In the genomic region with DNA sequence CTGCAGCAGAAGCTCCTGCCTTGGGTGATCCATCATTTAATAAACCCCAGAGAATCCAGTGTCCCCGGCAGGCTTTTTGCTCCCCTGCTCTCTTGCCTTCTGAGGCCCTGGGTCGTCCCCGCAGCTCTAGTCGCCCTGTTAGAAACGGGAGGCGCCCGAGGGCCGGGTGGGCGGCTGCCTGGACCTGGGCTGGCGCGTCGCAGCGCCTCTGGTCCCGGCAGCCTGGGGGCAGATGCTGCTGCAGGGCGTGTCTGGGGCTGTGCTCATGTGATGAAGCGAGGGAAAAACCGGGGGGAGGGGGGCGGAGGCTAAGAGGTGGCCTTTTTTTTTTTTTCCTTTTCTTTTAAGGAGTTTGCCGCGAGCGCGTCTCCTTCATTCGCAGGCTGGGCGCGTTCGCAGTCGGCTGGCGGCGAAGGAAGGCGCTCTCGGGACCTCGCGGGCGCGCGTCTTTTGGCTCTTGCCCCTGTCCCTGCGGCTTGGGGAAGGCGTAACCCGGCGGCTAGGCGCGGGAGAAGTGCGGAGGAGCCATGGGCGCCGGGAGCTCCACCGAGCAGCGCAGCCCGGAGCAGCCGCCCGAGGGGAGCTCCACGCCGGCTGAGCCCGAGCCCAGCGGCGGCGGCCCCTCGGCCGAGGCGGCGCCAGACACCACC, we compare ENCODE assay signal across 1 cellular context.
TF ChIP-seq lines count a peak whose summit lies in the region.

No MANE protein-coding gene starts in this region.

TF ChIP-seq in HepG2, 621 proteins besides CTCF, POLR2A, EP300 and RAD21 (continued from another document):
- TF ChIP-seq ZNF800 (CRISPR knock-in tag; IDR thresholded peaks at IDR 0.05) (peak; percentile 93), MTA1 (CRISPR knock-in tag; IDR thresholded peaks at IDR 0.05; ENCODE audit: borderline replicate concordance) (no peak), SALL1 (CRISPR knock-in tag; IDR thresholded peaks at IDR 0.05) (0 out of 2 replicates have a peak, but pooled peaks have one; percentile 6), ZNF777 (CRISPR knock-in tag; IDR thresholded peaks at IDR 0.05) (peak; percentile 52; the same call in 1 of the 2 replicates), KDM2A (CRISPR knock-in tag; IDR thresholded peaks at IDR 0.05; ENCODE audit: borderline replicate concordance, low read depth) (0 out of 2 replicates have a peak, but pooled peaks have one; percentile 5), KDM5B (CRISPR knock-in tag; IDR thresholded peaks at IDR 0.05; ENCODE audit: borderline replicate concordance) (0 out of 2 replicates have a peak, but pooled peaks have one; percentile 36)
- TF ChIP-seq, protein P1, sequence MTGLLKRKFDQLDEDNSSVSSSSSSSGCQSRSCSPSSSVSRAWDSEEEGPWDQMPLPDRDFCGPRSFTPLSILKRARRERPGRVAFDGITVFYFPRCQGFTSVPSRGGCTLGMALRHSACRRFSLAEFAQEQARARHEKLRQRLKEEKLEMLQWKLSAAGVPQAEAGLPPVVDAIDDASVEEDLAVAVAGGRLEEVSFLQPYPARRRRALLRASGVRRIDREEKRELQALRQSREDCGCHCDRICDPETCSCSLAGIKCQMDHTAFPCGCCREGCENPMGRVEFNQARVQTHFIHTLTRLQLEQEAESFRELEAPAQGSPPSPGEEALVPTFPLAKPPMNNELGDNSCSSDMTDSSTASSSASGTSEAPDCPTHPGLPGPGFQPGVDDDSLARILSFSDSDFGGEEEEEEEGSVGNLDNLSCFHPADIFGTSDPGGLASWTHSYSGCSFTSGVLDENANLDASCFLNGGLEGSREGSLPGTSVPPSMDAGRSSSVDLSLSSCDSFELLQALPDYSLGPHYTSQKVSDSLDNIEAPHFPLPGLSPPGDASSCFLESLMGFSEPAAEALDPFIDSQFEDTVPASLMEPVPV (CRISPR knock-in tag; IDR thresholded peaks at IDR 0.05) = 0 out of 2 replicates have a peak, but pooled peaks have one; percentile 7
- TF ChIP-seq, protein P2, sequence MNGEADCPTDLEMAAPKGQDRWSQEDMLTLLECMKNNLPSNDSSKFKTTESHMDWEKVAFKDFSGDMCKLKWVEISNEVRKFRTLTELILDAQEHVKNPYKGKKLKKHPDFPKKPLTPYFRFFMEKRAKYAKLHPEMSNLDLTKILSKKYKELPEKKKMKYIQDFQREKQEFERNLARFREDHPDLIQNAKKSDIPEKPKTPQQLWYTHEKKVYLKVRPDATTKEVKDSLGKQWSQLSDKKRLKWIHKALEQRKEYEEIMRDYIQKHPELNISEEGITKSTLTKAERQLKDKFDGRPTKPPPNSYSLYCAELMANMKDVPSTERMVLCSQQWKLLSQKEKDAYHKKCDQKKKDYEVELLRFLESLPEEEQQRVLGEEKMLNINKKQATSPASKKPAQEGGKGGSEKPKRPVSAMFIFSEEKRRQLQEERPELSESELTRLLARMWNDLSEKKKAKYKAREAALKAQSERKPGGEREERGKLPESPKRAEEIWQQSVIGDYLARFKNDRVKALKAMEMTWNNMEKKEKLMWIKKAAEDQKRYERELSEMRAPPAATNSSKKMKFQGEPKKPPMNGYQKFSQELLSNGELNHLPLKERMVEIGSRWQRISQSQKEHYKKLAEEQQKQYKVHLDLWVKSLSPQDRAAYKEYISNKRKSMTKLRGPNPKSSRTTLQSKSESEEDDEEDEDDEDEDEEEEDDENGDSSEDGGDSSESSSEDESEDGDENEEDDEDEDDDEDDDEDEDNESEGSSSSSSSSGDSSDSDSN (CRISPR knock-in tag; IDR thresholded peaks at IDR 0.05) = 0 out of 2 replicates have a peak, but pooled peaks have one; percentile 11
